In genomic region chr9:37751704-37752103, GRCh38 we compare ENCODE assay signal across 6 cellular contexts. TPM values are rescaled to one million over a fixed set of nuclear protein-coding genes. Genes with fewer than 3 reads are reported as not detected.
DNase-seq lines count a peak whose midpoint lies in the region; ATAC-seq, FAIRE-seq and TF ChIP-seq lines count a peak whose summit lies in the region.
"Not testable (repeated sequence)": the region's sequence is repeated elsewhere in the genome, so short reads cannot be mapped to it uniquely, and the experiment has no call there.

No MANE protein-coding gene starts in this region.

- H3K18ac ChIP-seq in trophoblast cell (ENCODE audit: low read length) = not testable (repeated sequence)

- ATAC-seq in GM23338, K562, HepG2: not testable (repeated sequence)

- not testable (repeated sequence) for H3K23ac ChIP-seq in trophoblast cell (ENCODE audit: low read length)

- not testable (repeated sequence) for H3K27ac ChIP-seq in GM23338 (ENCODE audit: low read depth); K562 (ENCODE audit: extremely low read depth, low read depth, low read length); endodermal cell (ENCODE audit: low read depth, low read length); HepG2 (ENCODE audit: extremely low read length, insufficient read depth, low read length); trophoblast cell (ENCODE audit: low read depth, low read length); testis

- not testable (repeated sequence) for H3K79me2 ChIP-seq in GM23338 (replicated peaks; ENCODE audit: insufficient read depth); HepG2 (ENCODE audit: insufficient read depth, low read length); trophoblast cell (ENCODE audit: control insufficient read depth, insufficient read depth, low read length, poor library complexity)
- H3K79me2 ChIP-seq in K562 (ENCODE audit: control insufficient read depth, insufficient read depth, low read length) = peaks cover 12% of the 10 kb centered on the region

- not testable (repeated sequence) for H3F3A ChIP-seq in GM23338 (replicated peaks; ENCODE audit: low read depth)

- POLR2A ChIA-PET in K562 (lab: Yijun Ruan, JAX) = interaction anchor here (0.7 kb wide), 1 partner anchor 688 kb away, joined by 3 read pairs; no protein-coding TSS in a partner anchor
- POLR2A ChIA-PET in HepG2 (lab: Yijun Ruan, JAX) = not testable (repeated sequence)

- not testable (repeated sequence) for H3K9me1 ChIP-seq in K562 (ENCODE audit: control insufficient read depth, insufficient read depth, low read length)

- intact Hi-C loops in K562 (cut with micrococcal nuclease); HepG2 (cut with micrococcal nuclease; ENCODE audit: unreplicated experiment); testis (cut with DNase I; ENCODE audit: low total_unique reads): not testable (repeated sequence)

- not testable (repeated sequence) for H3K9me2 ChIP-seq in GM23338 (ENCODE audit: insufficient read depth)

- not testable (repeated sequence) for H3K27me3 Mint-ChIP-seq in GM23338 (ENCODE audit: insufficient read depth, low read depth, poor library complexity); endodermal cell (ENCODE audit: insufficient read depth)

- FAIRE-seq in K562 (lab: Jason Lieb, UNC); HepG2 (lab: Jason Lieb, UNC): not testable (repeated sequence)

- not testable (repeated sequence) for H2AK5ac ChIP-seq in trophoblast cell (ENCODE audit: low read length)

- not testable (repeated sequence) for H3K9me3 ChIP-seq in K562 (replicated peaks; ENCODE audit: control insufficient read depth, insufficient read depth, low read depth, low read length); endodermal cell (ENCODE audit: control insufficient read depth, low read length); HepG2 (ENCODE audit: low read length); trophoblast cell (ENCODE audit: insufficient read depth, low read depth, low read length); testis

- not testable (repeated sequence) for H3K27ac Mint-ChIP-seq in GM23338, endodermal cell

- WGBS in K562 (ENCODE audit: insufficient coverage, low coverage, missing lambda C conversion rate) = 84% methylated on average over 12 of the region's 30 CpGs
- WGBS in endodermal cell (ENCODE audit: insufficient coverage in 1 of 2, insufficient read length in 1 of 2), 2 experiments = 92% methylated on average over 29 of the region's 30 CpGs; no CpG with 5 or more reads in 1 of the 2 experiments
- 72% methylated on average over 7 of the region's 30 CpGs for WGBS in HepG2 (ENCODE audit: low lambda C conversion rate)
- no CpG with 5 or more reads among the region's 30 CpGs for WGBS in trophoblast cell (ENCODE audit: extremely low coverage, insufficient coverage, insufficient read length)
- WGBS in testis, 2 donors = 60 to 76% methylated on average over 15 to 24 of the region's 30 CpGs

- not testable (repeated sequence) for H3K9me3 Mint-ChIP-seq in GM23338, endodermal cell

- not testable (repeated sequence) for H3K4me3 ChIP-seq in GM23338; K562; endodermal cell (ENCODE audit: low read length); HepG2 (replicated peaks in 1 of 3; ENCODE audit: insufficient read depth in 1 of 3, low read depth in 2 of 3, low read length in 3 of 3)
- H3K4me3 ChIP-seq in trophoblast cell (ENCODE audit: low read depth, low read length) = peak overlapping the region; percentile 21
- peak overlapping the region; percentile 9 to 90 for H3K4me3 ChIP-seq in testis

- H2BK120ac ChIP-seq in trophoblast cell (ENCODE audit: insufficient read depth, low read length, poor library complexity) = not testable (repeated sequence)

- not testable (repeated sequence) for BruUV-seq in K562 (replicated peaks; lab: Mats Ljungman, UMichigan); HepG2 (replicated peaks; lab: Mats Ljungman, UMichigan)

- H3K14ac ChIP-seq in trophoblast cell (ENCODE audit: low read length) = not testable (repeated sequence)

- H3K4me3 Mint-ChIP-seq in GM23338, endodermal cell: not testable (repeated sequence)

- not testable (repeated sequence) for H3K4me2 ChIP-seq in GM23338; K562 (ENCODE audit: insufficient read depth, low read length); HepG2 (ENCODE audit: low read depth, low read length); trophoblast cell (ENCODE audit: low read length)

- H3K79me1 ChIP-seq in trophoblast cell (ENCODE audit: low read length) = not testable (repeated sequence)

- not testable (repeated sequence) for H3K36me3 ChIP-seq in GM23338 (ENCODE audit: insufficient read depth); K562 (ENCODE audit: control insufficient read depth, insufficient read depth, low read length); endodermal cell (ENCODE audit: control insufficient read depth, insufficient read depth, low read length); HepG2 (replicated peaks in 1 of 2; ENCODE audit: control insufficient read depth in 1 of 2, insufficient read depth in 2 of 2, low read length in 2 of 2); trophoblast cell (ENCODE audit: control insufficient read depth in 1 of 2, insufficient read depth in 2 of 2, low read length in 2 of 2); testis (ENCODE audit: low read depth, missing control alignments)

- H4K12ac ChIP-seq in trophoblast cell (ENCODE audit: low read depth, low read length) = not testable (repeated sequence)

- not testable (repeated sequence) for H3K4me1 Mint-ChIP-seq in GM23338
- H3K4me1 Mint-ChIP-seq in endodermal cell = peaks cover 54% of the 10 kb centered on the region

- not testable (repeated sequence) for H3K27me3 ChIP-seq in GM23338 (ENCODE audit: insufficient read depth); K562 (ENCODE audit: control insufficient read depth in 2 of 2, insufficient read depth in 2 of 2, low read length in 2 of 2); endodermal cell (ENCODE audit: control insufficient read depth, insufficient read depth, low read length, poor library complexity, severe bottlenecking); HepG2 (ENCODE audit: control insufficient read depth in 1 of 2, insufficient read depth in 2 of 2, low read length in 2 of 2); trophoblast cell (ENCODE audit: insufficient read depth, low read length); testis

- H3K4me1 ChIP-seq in GM23338 (ENCODE audit: insufficient read depth); trophoblast cell (ENCODE audit: control insufficient read depth in 1 of 2, insufficient read depth in 2 of 2, low read length in 2 of 2); testis: not testable (repeated sequence)
- peaks cover 15 to 18% of the 10 kb centered on the region in 2 experiments; a peak in 4 of 5 replicates for H3K4me1 ChIP-seq in K562 (replicated peaks in 1 of 2; ENCODE audit: control insufficient read depth in 2 of 2, insufficient read depth in 2 of 2, low read length in 2 of 2)
- peaks cover 13% of the 10 kb centered on the region for H3K4me1 ChIP-seq in endodermal cell (ENCODE audit: control insufficient read depth, insufficient read depth, low read length)
- peaks cover 35% of the 10 kb centered on the region for H3K4me1 ChIP-seq in HepG2 (ENCODE audit: insufficient read depth, low read length)

- H3K4ac ChIP-seq in trophoblast cell (ENCODE audit: low read depth, low read length) = not testable (repeated sequence)

- not testable (repeated sequence) for H3K36me3 Mint-ChIP-seq in GM23338 (ENCODE audit: low read depth); endodermal cell (ENCODE audit: low read depth)

- not testable (repeated sequence) for H2BK12ac ChIP-seq in trophoblast cell (ENCODE audit: low read length)

- not testable (repeated sequence) for H4K20me1 ChIP-seq in GM23338 (replicated peaks; ENCODE audit: insufficient read depth); K562 (replicated peaks; ENCODE audit: control insufficient read depth, insufficient read depth, low read length); HepG2 (ENCODE audit: insufficient read depth, low read length)

- peak overlapping the region; percentile 88 for H2AFZ ChIP-seq in GM23338
- not testable (repeated sequence) for H2AFZ ChIP-seq in K562 (ENCODE audit: low read depth, low read length); HepG2 (ENCODE audit: low read length); trophoblast cell (ENCODE audit: insufficient read depth, low read length, poor library complexity)

- TF ChIP-seq POLR2A in K562 (conservative IDR thresholded peaks at IDR 0.05); HepG2 (IDR thresholded peaks at IDR 0.05; ENCODE audit: insufficient read depth in 1 of 2, low read depth in 2 of 2, low read length in 2 of 2); testis (IDR thresholded peaks at IDR 0.05): not testable (repeated sequence)

- H2BK5ac ChIP-seq in trophoblast cell (ENCODE audit: low read depth, low read length, poor library complexity) = not testable (repeated sequence)

- in situ Hi-C loops in K562 (cut with MboI) = loop anchor here (10.0 kb wide), 1 partner anchor 153 kb away; the partner anchor contains the start of gene SLC25A51
- in situ Hi-C loops in HepG2 (cut with HindIII; ENCODE audit: extremely low pct_ligation_motif_present, low pct_unique_long_range_greater_than_20kb) = not testable (repeated sequence)

- CTCF ChIA-PET in K562 (lab: Yijun Ruan, JAX; ENCODE audit: low intra/inter-chr PET ratio); HepG2 (lab: Yijun Ruan, JAX; ENCODE audit: low intra/inter-chr PET ratio, low total read pairs): not testable (repeated sequence)

- not testable (repeated sequence) for TF ChIP-seq EP300 in K562 (IDR thresholded peaks at IDR 0.05; ENCODE audit: low read length); HepG2 (IDR thresholded peaks at IDR 0.05; ENCODE audit: low read depth in 2 of 2, low read length in 2 of 2); HepG2 (CRISPR knock-in tag; IDR thresholded peaks at IDR 0.05; ENCODE audit: borderline replicate concordance)

- not testable (repeated sequence) for H3K9ac ChIP-seq in K562 (ENCODE audit: insufficient read depth in 1 of 2, low read depth in 2 of 2, low read length in 2 of 2); endodermal cell (ENCODE audit: extremely low read depth, low read length, poor library complexity, severe bottlenecking); HepG2 (ENCODE audit: insufficient read depth, low read depth, low read length); trophoblast cell (ENCODE audit: low read length)

- not testable (repeated sequence) for H4K8ac ChIP-seq in trophoblast cell (ENCODE audit: low read depth, low read length)

- DNase-seq in GM23338 (ENCODE audit: low spot score); K562 (ENCODE audit: extremely low read depth in 1 of 4, low spot score in 3 of 4); HepG2 (ENCODE audit: low spot score); trophoblast cell; testis: not testable (repeated sequence)
- peak; percentile 57 for DNase-seq in endodermal cell

- not testable (repeated sequence) for TF ChIP-seq RAD21 in K562 (CRISPR knock-in tag; conservative IDR thresholded peaks at IDR 0.05 in 1 of 2, IDR thresholded peaks at IDR 0.05 in 1 of 2); HepG2 (CRISPR knock-in tag; IDR thresholded peaks at IDR 0.05)

- not testable (repeated sequence) for H4K91ac ChIP-seq in trophoblast cell (ENCODE audit: low read depth, low read length)

- TF ChIP-seq CTCF in GM23338 (conservative IDR thresholded peaks at IDR 0.05; ENCODE audit: low read depth in 2 of 2); K562 (IDR thresholded peaks at IDR 0.05 in 2 of 3, conservative IDR thresholded peaks at IDR 0.05 in 1 of 3; ENCODE audit: insufficient read depth in 2 of 3, low read depth in 1 of 3, low read length in 3 of 3); endodermal cell (conservative IDR thresholded peaks at IDR 0.05); HepG2 (CRISPR knock-in tag; IDR thresholded peaks at IDR 0.05); testis (IDR thresholded peaks at IDR 0.05): not testable (repeated sequence)

RNA-seq across cellular contexts. Expression of gene TRMT10B, which starts 1.9 kb away (rescaled TPM):
- total RNA-seq in GM23338 (2014; rRNA removed; shearing (Covaris generic)) = 3.1 and 3.4 TPM in 2 replicates
- polyA plus RNA-seq in GM23338 (2016; fragmentation: Nextera tagmentation; extraction: Ambion mirVana) (10.8 and 12.2 TPM in 2 replicates), K562 (2011; rRNA removed) (6.9 and 7.7 TPM in 2 replicates), K562 (2014; fragmentation: Illumina TruSeq; extraction: Trizol) (11.5 and 13.4 TPM in 2 replicates), K562 (2014; fragmentation: Nextera tagmentation; extraction: Ambion mirVana) (10 to 100 TPM in 1 of 2 experiments, 1 to 10 TPM in 1; 7.0 to 10.4 TPM), K562 (2014; rRNA removed) (8.0 and 9.3 TPM in 2 replicates), HepG2 (2011; rRNA removed) (3.9 TPM in 2 replicates), testis (ENCODE audit: insufficient read depth, low read depth, low replicate concordance) (4.9 TPM)
- total RNA-seq in K562 (2011; cell fraction: chromatin; rRNA removed; ENCODE audit: low replicate concordance) = 16.3 and 23.4 TPM in 2 replicates
- 10.7 and 11.2 TPM in 2 replicates for total RNA-seq in K562 (2011; cell fraction: nucleolus; rRNA removed)
- 13.5 and 20.9 TPM in 2 replicates for total RNA-seq in K562 (2011; cell fraction: nucleoplasm; rRNA removed)
- total RNA-seq in K562 (2014; rRNA removed) (2.9 and 5.5 TPM in 2 replicates), K562 (2014; rRNA removed; fragmentation: Illumina TruSeq; extraction: Trizol) (7.4 and 8.7 TPM in 2 replicates), K562 (2015; rRNA removed; fragmentation: Illumina TruSeq; extraction: Trizol) (5.8 and 6.3 TPM in 2 replicates), K562 (2021) (5.7 and 6.4 TPM in 2 replicates), endodermal cell (10 to 100 TPM in 1 of 2 donors, 1 to 10 TPM in 1; 9.3 to 11.6 TPM), HepG2 (2016; rRNA removed; fragmentation: Illumina TruSeq; extraction: Trizol) (3.1 and 3.3 TPM in 2 replicates), testis (10 to 100 TPM in 1 of 2 donors, 1 to 10 TPM in 1; 5.8 to 10.9 TPM)
- polyA plus RNA-seq in K562 (2011; cell fraction: cytosol; rRNA removed) = 1.6 and 4.1 TPM in 2 replicates
- polyA plus RNA-seq in K562 (2011; cell fraction: nucleus; rRNA removed) = 9.2 and 10.5 TPM in 2 replicates
- 8.7 and 10.4 TPM in 2 replicates for polyA plus RNA-seq in K562 (2012)
- polyA minus RNA-seq in K562 (2011; rRNA and poly(A)+ RNA removed) = 6.5 and 7.7 TPM in 2 replicates
- 2.4 and 4.7 TPM in 2 replicates for polyA minus RNA-seq in K562 (2011; cell fraction: cytosol; rRNA and poly(A)+ RNA removed)
- 5.9 and 6.3 TPM in 2 replicates for polyA minus RNA-seq in K562 (2011; cell fraction: nucleus; rRNA and poly(A)+ RNA removed)
- polyA plus RNA-seq in endodermal cell (2013, experiment 1 of 2) = 9.6 TPM
- polyA plus RNA-seq in endodermal cell (2013, experiment 2 of 2) = 8.2 TPM
- 3.1 and 3.5 TPM in 2 replicates for total RNA-seq in HepG2 (2016; cell fraction: cytosol; rRNA removed; fragmentation: Illumina TruSeq; extraction: Trizol; ENCODE audit: low read depth)
- 2.8 and 2.9 TPM in 2 replicates for total RNA-seq in HepG2 (2016; cell fraction: insoluble cytoplasmic fraction; rRNA removed; fragmentation: Illumina TruSeq; extraction: Trizol)
- 2.1 and 2.3 TPM in 2 replicates for total RNA-seq in HepG2 (2016; cell fraction: membrane; rRNA removed; fragmentation: Illumina TruSeq; extraction: Trizol)
- total RNA-seq in HepG2 (2016; cell fraction: nucleus; rRNA removed; fragmentation: Illumina TruSeq; extraction: Trizol) = 3.1 and 4.0 TPM in 2 replicates
- 1.6 and 2.4 TPM in 2 replicates for polyA plus RNA-seq in HepG2 (2011; cell fraction: cytosol; rRNA removed)
- polyA plus RNA-seq in HepG2 (2011; cell fraction: nucleus; rRNA removed) = 3.8 and 5.7 TPM in 2 replicates
- 3.7 and 4.8 TPM in 2 replicates for polyA plus RNA-seq in HepG2 (2012)
- polyA plus RNA-seq in HepG2 (2016; cell fraction: cytosol; fragmentation: Illumina TruSeq; extraction: Trizol; ENCODE audit: low read depth) = 1.0 and 1.2 TPM in 2 replicates
- polyA plus RNA-seq in HepG2 (2016; cell fraction: insoluble cytoplasmic fraction; fragmentation: Illumina TruSeq; extraction: Trizol; ENCODE audit: low read depth) = 4.5 TPM in 2 replicates
- 1.7 and 1.9 TPM in 2 replicates for polyA plus RNA-seq in HepG2 (2016; cell fraction: membrane; fragmentation: Illumina TruSeq; extraction: Trizol; ENCODE audit: low read depth)
- 7.2 and 8.2 TPM in 2 replicates for polyA plus RNA-seq in HepG2 (2016; cell fraction: nucleus; fragmentation: Illumina TruSeq; extraction: Trizol; ENCODE audit: insufficient read depth, low read depth)
- polyA minus RNA-seq in HepG2 (2011; rRNA and poly(A)+ RNA removed; ENCODE audit: low replicate concordance) = 2.0 and 3.6 TPM in 2 replicates
- polyA minus RNA-seq in HepG2 (2011; cell fraction: cytosol; rRNA and poly(A)+ RNA removed) = 1.7 and 2.2 TPM in 2 replicates
- 7.2 and 10.3 TPM in 2 replicates for polyA minus RNA-seq in HepG2 (2011; cell fraction: nucleus; rRNA and poly(A)+ RNA removed)
- polyA plus RNA-seq in trophoblast cell (2013) = 3.2 and 3.6 TPM in 2 replicates

RNA-seq across cellular contexts. Expression of gene EXOSC3, which starts 33.2 kb away (rescaled TPM):
- 59.9 and 62.3 TPM in 2 replicates for total RNA-seq in GM23338 (2014; rRNA removed; shearing (Covaris generic))
- polyA plus RNA-seq in GM23338 (2016; fragmentation: Nextera tagmentation; extraction: Ambion mirVana) (143 and 149 TPM in 2 replicates), K562 (2011; rRNA removed) (50.1 and 85.4 TPM in 2 replicates), K562 (2014; fragmentation: Illumina TruSeq; extraction: Trizol) (79.3 and 90.4 TPM in 2 replicates), K562 (2014; fragmentation: Nextera tagmentation; extraction: Ambion mirVana) (10 to 100 TPM; 18.5 to 29.6 TPM), K562 (2014; rRNA removed) (215 and 266 TPM in 2 replicates), HepG2 (2011; rRNA removed) (12.0 and 17.5 TPM in 2 replicates), testis (ENCODE audit: insufficient read depth, low read depth, low replicate concordance) (75.6 TPM)
- 91.8 and 156 TPM in 2 replicates for total RNA-seq in K562 (2011; cell fraction: chromatin; rRNA removed; ENCODE audit: low replicate concordance)
- 73.7 and 92.2 TPM in 2 replicates for total RNA-seq in K562 (2011; cell fraction: nucleolus; rRNA removed)
- total RNA-seq in K562 (2011; cell fraction: nucleoplasm; rRNA removed) = 73.4 and 120 TPM in 2 replicates
- total RNA-seq in K562 (2014; rRNA removed) (166 and 209 TPM in 2 replicates), K562 (2014; rRNA removed; fragmentation: Illumina TruSeq; extraction: Trizol) (130 and 137 TPM in 2 replicates), K562 (2015; rRNA removed; fragmentation: Illumina TruSeq; extraction: Trizol) (112 and 114 TPM in 2 replicates), K562 (2021) (146 and 151 TPM in 2 replicates), endodermal cell (10 to 100 TPM; 66.7 to 67.6 TPM), HepG2 (2016; rRNA removed; fragmentation: Illumina TruSeq; extraction: Trizol) (68.7 and 98.1 TPM in 2 replicates), testis (10 to 100 TPM; 74.3 to 78.4 TPM)
- 45.0 and 109 TPM in 2 replicates for polyA plus RNA-seq in K562 (2011; cell fraction: cytosol; rRNA removed)
- polyA plus RNA-seq in K562 (2011; cell fraction: nucleus; rRNA removed) = 35.9 and 39.2 TPM in 2 replicates
- 45.6 and 99.5 TPM in 2 replicates for polyA plus RNA-seq in K562 (2012)
- polyA minus RNA-seq in K562 (2011; rRNA and poly(A)+ RNA removed) = 93.7 and 121 TPM in 2 replicates
- polyA minus RNA-seq in K562 (2011; cell fraction: cytosol; rRNA and poly(A)+ RNA removed) = 28.9 and 39.3 TPM in 2 replicates
- 126 and 166 TPM in 2 replicates for polyA minus RNA-seq in K562 (2011; cell fraction: nucleus; rRNA and poly(A)+ RNA removed)
- 31.1 TPM for polyA plus RNA-seq in endodermal cell (2013, experiment 1 of 2)
- polyA plus RNA-seq in endodermal cell (2013, experiment 2 of 2) = 26.1 TPM
- 16.9 and 18.1 TPM in 2 replicates for total RNA-seq in HepG2 (2016; cell fraction: cytosol; rRNA removed; fragmentation: Illumina TruSeq; extraction: Trizol; ENCODE audit: low read depth)
- 74.8 and 108 TPM in 2 replicates for total RNA-seq in HepG2 (2016; cell fraction: insoluble cytoplasmic fraction; rRNA removed; fragmentation: Illumina TruSeq; extraction: Trizol)
- total RNA-seq in HepG2 (2016; cell fraction: membrane; rRNA removed; fragmentation: Illumina TruSeq; extraction: Trizol) = 26.9 and 30.0 TPM in 2 replicates
- total RNA-seq in HepG2 (2016; cell fraction: nucleus; rRNA removed; fragmentation: Illumina TruSeq; extraction: Trizol) = 36.8 and 38.1 TPM in 2 replicates
- polyA plus RNA-seq in HepG2 (2011; cell fraction: cytosol; rRNA removed) = 17.7 and 19.6 TPM in 2 replicates
- 19.9 and 35.1 TPM in 2 replicates for polyA plus RNA-seq in HepG2 (2011; cell fraction: nucleus; rRNA removed)
- polyA plus RNA-seq in HepG2 (2012) = 20.1 and 33.0 TPM in 2 replicates
- polyA plus RNA-seq in HepG2 (2016; cell fraction: cytosol; fragmentation: Illumina TruSeq; extraction: Trizol; ENCODE audit: low read depth) = 18.6 and 21.1 TPM in 2 replicates
- polyA plus RNA-seq in HepG2 (2016; cell fraction: insoluble cytoplasmic fraction; fragmentation: Illumina TruSeq; extraction: Trizol; ENCODE audit: low read depth) = 115 and 129 TPM in 2 replicates
- polyA plus RNA-seq in HepG2 (2016; cell fraction: membrane; fragmentation: Illumina TruSeq; extraction: Trizol; ENCODE audit: low read depth) = 21.5 and 24.3 TPM in 2 replicates
- polyA plus RNA-seq in HepG2 (2016; cell fraction: nucleus; fragmentation: Illumina TruSeq; extraction: Trizol; ENCODE audit: insufficient read depth, low read depth) = 42.9 and 51.0 TPM in 2 replicates
- 22.5 and 25.4 TPM in 2 replicates for polyA minus RNA-seq in HepG2 (2011; rRNA and poly(A)+ RNA removed; ENCODE audit: low replicate concordance)
- 18.1 and 24.0 TPM in 2 replicates for polyA minus RNA-seq in HepG2 (2011; cell fraction: cytosol; rRNA and poly(A)+ RNA removed)
- polyA minus RNA-seq in HepG2 (2011; cell fraction: nucleus; rRNA and poly(A)+ RNA removed) = 78.7 and 105 TPM in 2 replicates
- 18.8 and 19.1 TPM in 2 replicates for polyA plus RNA-seq in trophoblast cell (2013)

RNA-seq across cellular contexts. Expression of gene DCAF10, which starts 48.9 kb away (rescaled TPM):
- total RNA-seq in GM23338 (2014; rRNA removed; shearing (Covaris generic)) = 11.5 and 14.3 TPM in 2 replicates
- polyA plus RNA-seq in GM23338 (2016; fragmentation: Nextera tagmentation; extraction: Ambion mirVana) (6.2 and 6.6 TPM in 2 replicates), K562 (2011; rRNA removed) (40.1 and 52.5 TPM in 2 replicates), K562 (2014; fragmentation: Illumina TruSeq; extraction: Trizol) (19.6 and 20.4 TPM in 2 replicates), K562 (2014; fragmentation: Nextera tagmentation; extraction: Ambion mirVana) (1 to 10 TPM; 6.8 to 7.4 TPM), K562 (2014; rRNA removed) (12.5 and 18.9 TPM in 2 replicates), HepG2 (2011; rRNA removed) (20.2 and 20.3 TPM in 2 replicates), testis (ENCODE audit: insufficient read depth, low read depth, low replicate concordance) (104 TPM)
- total RNA-seq in K562 (2011; cell fraction: chromatin; rRNA removed; ENCODE audit: low replicate concordance) = 24.3 and 38.6 TPM in 2 replicates
- total RNA-seq in K562 (2011; cell fraction: nucleolus; rRNA removed) = 17.5 and 24.1 TPM in 2 replicates
- total RNA-seq in K562 (2011; cell fraction: nucleoplasm; rRNA removed) = 29.1 and 45.7 TPM in 2 replicates
- total RNA-seq in K562 (2014; rRNA removed) (9.4 and 12.5 TPM in 2 replicates), K562 (2014; rRNA removed; fragmentation: Illumina TruSeq; extraction: Trizol) (18.8 and 21.0 TPM in 2 replicates), K562 (2015; rRNA removed; fragmentation: Illumina TruSeq; extraction: Trizol) (16.5 and 16.9 TPM in 2 replicates), K562 (2021) (21.1 and 21.4 TPM in 2 replicates), endodermal cell (10 to 100 TPM; 24.0 to 26.3 TPM), HepG2 (2016; rRNA removed; fragmentation: Illumina TruSeq; extraction: Trizol) (9.2 and 13.5 TPM in 2 replicates), testis (10 to 100 TPM; 77.3 to 77.9 TPM)
- polyA plus RNA-seq in K562 (2011; cell fraction: cytosol; rRNA removed) = 15.5 and 24.1 TPM in 2 replicates
- 22.8 and 31.0 TPM in 2 replicates for polyA plus RNA-seq in K562 (2011; cell fraction: nucleus; rRNA removed)
- polyA plus RNA-seq in K562 (2012) = 16.4 and 18.8 TPM in 2 replicates
- 81.9 and 89.5 TPM in 2 replicates for polyA minus RNA-seq in K562 (2011; rRNA and poly(A)+ RNA removed)
- polyA minus RNA-seq in K562 (2011; cell fraction: cytosol; rRNA and poly(A)+ RNA removed) = 22.8 and 24.7 TPM in 2 replicates
- 18.2 and 30.4 TPM in 2 replicates for polyA minus RNA-seq in K562 (2011; cell fraction: nucleus; rRNA and poly(A)+ RNA removed)
- polyA plus RNA-seq in endodermal cell (2013, experiment 1 of 2) = 30.1 TPM
- 25.0 TPM for polyA plus RNA-seq in endodermal cell (2013, experiment 2 of 2)
- 6.0 and 8.2 TPM in 2 replicates for total RNA-seq in HepG2 (2016; cell fraction: cytosol; rRNA removed; fragmentation: Illumina TruSeq; extraction: Trizol; ENCODE audit: low read depth)
- total RNA-seq in HepG2 (2016; cell fraction: insoluble cytoplasmic fraction; rRNA removed; fragmentation: Illumina TruSeq; extraction: Trizol) = 10.4 and 11.0 TPM in 2 replicates
- 16.1 and 19.8 TPM in 2 replicates for total RNA-seq in HepG2 (2016; cell fraction: membrane; rRNA removed; fragmentation: Illumina TruSeq; extraction: Trizol)
- total RNA-seq in HepG2 (2016; cell fraction: nucleus; rRNA removed; fragmentation: Illumina TruSeq; extraction: Trizol) = 7.2 and 8.2 TPM in 2 replicates
- polyA plus RNA-seq in HepG2 (2011; cell fraction: cytosol; rRNA removed) = 11.6 and 13.6 TPM in 2 replicates
- polyA plus RNA-seq in HepG2 (2011; cell fraction: nucleus; rRNA removed) = 6.9 and 9.9 TPM in 2 replicates
- 15.4 and 17.6 TPM in 2 replicates for polyA plus RNA-seq in HepG2 (2012)
- polyA plus RNA-seq in HepG2 (2016; cell fraction: cytosol; fragmentation: Illumina TruSeq; extraction: Trizol; ENCODE audit: low read depth) = 9.8 and 10.5 TPM in 2 replicates
- 11.4 and 13.3 TPM in 2 replicates for polyA plus RNA-seq in HepG2 (2016; cell fraction: insoluble cytoplasmic fraction; fragmentation: Illumina TruSeq; extraction: Trizol; ENCODE audit: low read depth)
- polyA plus RNA-seq in HepG2 (2016; cell fraction: membrane; fragmentation: Illumina TruSeq; extraction: Trizol; ENCODE audit: low read depth) = 15.7 and 16.5 TPM in 2 replicates
- 8.7 and 9.6 TPM in 2 replicates for polyA plus RNA-seq in HepG2 (2016; cell fraction: nucleus; fragmentation: Illumina TruSeq; extraction: Trizol; ENCODE audit: insufficient read depth, low read depth)
- polyA minus RNA-seq in HepG2 (2011; rRNA and poly(A)+ RNA removed; ENCODE audit: low replicate concordance) = 36.6 and 47.8 TPM in 2 replicates
- 16.3 and 18.7 TPM in 2 replicates for polyA minus RNA-seq in HepG2 (2011; cell fraction: cytosol; rRNA and poly(A)+ RNA removed)
- polyA minus RNA-seq in HepG2 (2011; cell fraction: nucleus; rRNA and poly(A)+ RNA removed) = 19.4 and 21.5 TPM in 2 replicates
- polyA plus RNA-seq in trophoblast cell (2013) = 12.3 TPM in 2 replicates
